In the genomic region with DNA sequence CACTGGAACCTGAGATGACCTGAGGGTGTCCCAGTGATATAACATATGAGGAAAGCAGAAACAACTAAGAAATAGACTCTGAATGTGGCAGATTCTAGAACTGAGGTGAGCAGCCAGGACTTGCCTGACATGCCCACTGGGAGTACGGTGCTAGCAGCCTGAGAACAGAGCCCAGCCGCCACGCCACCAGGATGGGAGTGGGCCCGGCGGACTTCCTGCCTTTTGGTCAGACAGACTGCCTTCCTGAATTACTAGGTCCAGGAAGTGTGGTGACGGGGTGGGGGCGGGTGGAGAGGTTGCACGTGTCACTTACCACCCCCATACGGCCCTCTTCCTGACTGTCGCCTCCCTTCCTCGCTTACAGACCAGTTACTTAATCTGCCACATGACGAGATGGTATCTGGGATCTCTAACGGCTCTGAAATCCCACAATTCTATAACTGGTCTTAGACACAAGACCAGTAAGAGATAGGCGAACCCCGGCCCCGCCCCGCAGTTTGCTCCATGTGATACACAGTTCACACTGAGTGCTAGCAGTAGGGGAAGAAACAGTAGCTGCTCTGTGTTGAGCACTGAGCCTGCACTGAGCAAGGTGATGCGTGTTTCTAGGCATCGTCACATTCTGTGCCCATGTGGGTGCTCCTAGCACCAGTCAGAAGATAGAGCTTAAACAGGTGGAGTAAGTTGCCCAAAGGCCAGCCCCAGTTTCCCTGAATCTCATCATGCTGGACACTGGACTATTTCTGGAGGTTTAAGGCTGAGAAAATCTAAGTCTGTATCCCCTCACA, we compare ENCODE assay signal across 8 cellular contexts.
A peak's percentile ranks its signal among the peaks of the same experiment; 100 is the strongest.
DNase-seq lines count a peak whose midpoint lies in the region; ATAC-seq and TF ChIP-seq lines count a peak whose summit lies in the region.

No MANE protein-coding gene starts in this region.

- H3K27me3 ChIP-seq in GM06990 (replicated peaks; ENCODE audit: control insufficient read depth, insufficient read depth, low read length) (no peaks in the 10 kb centered on the region; the same call in 1 of the 2 replicates), HL-60 (ENCODE audit: insufficient read depth, poor library complexity, severe bottlenecking) (no peaks in the 10 kb centered on the region), H9 (ENCODE audit: insufficient read depth, low read length) (no peaks in the 10 kb centered on the region)

- no peak overlapping the region for H3K4me2 ChIP-seq in H9 (ENCODE audit: insufficient read depth, insufficient read length, low read length)

- no peaks in the 10 kb centered on the region for H3K23me2 ChIP-seq in H9 (ENCODE audit: insufficient read length, low read depth, low read length, poor library complexity, severe bottlenecking)

- ATAC-seq in esophagus mucosa (peak; percentile 59), sciatic nerve (peak; percentile 73)

- no peaks in the 10 kb centered on the region for H4K20me1 ChIP-seq in H9 (ENCODE audit: control insufficient read depth, insufficient read depth, insufficient read length)

- H4K8ac ChIP-seq in H9 (replicated peaks; ENCODE audit: insufficient read length, low read depth, low read length): no peak overlapping the region

- H3K4ac ChIP-seq in H9 (ENCODE audit: low read depth, low read length): no peak overlapping the region

- no peak overlapping the region for H2BK20ac ChIP-seq in H9 (ENCODE audit: low read depth, low read length, poor library complexity, severe bottlenecking)

- H3K14ac ChIP-seq in H9 (ENCODE audit: insufficient read depth, low read length): no peak overlapping the region

- no peak overlapping the region for H2AFZ ChIP-seq in H9 (ENCODE audit: low read length)

- H3K27ac ChIP-seq in HL-60 (replicated peaks) (peak overlapping the region; percentile 83), H9 (ENCODE audit: insufficient read length, low read depth, low read length) (no peak overlapping the region)

- H3K27ac Mint-ChIP-seq in H9: no peak overlapping the region

- no peak overlapping the region for H3K4me3 ChIP-seq in GM06990 (replicated peaks; ENCODE audit: low read depth, low read length)
- H3K4me3 ChIP-seq in HL-60 (replicated peaks; ENCODE audit: insufficient read depth, low read length): peak overlapping the region; percentile 30

- H3K4me1 ChIP-seq in H9 (ENCODE audit: insufficient read depth, low read length): no peaks in the 10 kb centered on the region; the same call in 1 of the 2 replicates

- H3K27me3 Mint-ChIP-seq in H9 (ENCODE audit: low read depth): peaks cover 7% of the 10 kb centered on the region

- H2BK120ac ChIP-seq in H9 (ENCODE audit: low read depth, low read length, poor library complexity, severe bottlenecking): no peak overlapping the region

- no peaks in the 10 kb centered on the region for H3K79me1 ChIP-seq in H9 (ENCODE audit: insufficient read depth, low read depth, low read length, poor library complexity, severe bottlenecking)

- intact Hi-C loops in sciatic nerve (cut with DNase I): no loop called here

- no peak overlapping the region for H2AK5ac ChIP-seq in H9 (ENCODE audit: insufficient read length, low read length)

- peaks cover 0 to 10% (median 2%) of the 10 kb centered on the region in 3 experiments; a peak in 5 of 7 replicates for H3K36me3 Mint-ChIP-seq in H9 (ENCODE audit: insufficient read depth in 1 of 3, low read depth in 3 of 3)

- no peak overlapping the region for H2BK12ac ChIP-seq in H9 (ENCODE audit: insufficient read length, low read depth, low read length)

- H3K56ac ChIP-seq in H9 (ENCODE audit: insufficient read length, low read depth, low read length): no peak overlapping the region

- H2BK5ac ChIP-seq in H9 (ENCODE audit: insufficient read length, low read length): no peak overlapping the region

- no peak overlapping the region for H2BK15ac ChIP-seq in H9 (ENCODE audit: low read depth, low read length)

- H3K4me1 Mint-ChIP-seq in H9: peaks cover under 1 to 10% of the 10 kb centered on the region in 2 experiments; a peak in 3 of 4 replicates

- no peak overlapping the region for H3K4me3 Mint-ChIP-seq in H9

- no CpG with 5 or more reads among the region's 19 CpGs for WGBS in H9 (ENCODE audit: extremely low coverage, insufficient read length, low lambda C conversion rate)

- no peak overlapping the region for H3K23ac ChIP-seq in H9 (ENCODE audit: insufficient read length, low read depth, low read length)

- no peak overlapping the region for H4K5ac ChIP-seq in H9 (ENCODE audit: insufficient read length, low read depth, low read length)

- peaks cover 5 to 10% of the 10 kb centered on the region in 2 experiments; a peak in 4 of 5 replicates for H3K9me3 Mint-ChIP-seq in H9

- no peaks in the 10 kb centered on the region for H3K79me2 ChIP-seq in H9 (ENCODE audit: insufficient read depth, low read length)

- TF ChIP-seq CTCF in GM06990 (IDR thresholded peaks at IDR 0.05; ENCODE audit: insufficient read depth, low read length, poor library complexity, severe bottlenecking) (no peak), HL-60 (IDR thresholded peaks at IDR 0.05; ENCODE audit: insufficient read depth, low read length) (no peak), H9 (conservative IDR thresholded peaks at IDR 0.05) (no peak)

- H3K36me3 ChIP-seq in GM06990 (ENCODE audit: control insufficient read depth, insufficient read depth, low read length): no peaks in the 10 kb centered on the region

- H3K9ac ChIP-seq in H9 (ENCODE audit: extremely low read depth, insufficient read length, low read length): no peak overlapping the region

- H3K18ac ChIP-seq in H9 (ENCODE audit: insufficient read length, low read depth, low read length): no peak overlapping the region

- no peak overlapping the region for H4K91ac ChIP-seq in H9 (ENCODE audit: insufficient read length, low read depth, low read length)

- DNase-seq in GM06990 (ENCODE audit: extremely low read depth, insufficient read length): peak; percentile 70
- peak; percentile 96 to 99 for DNase-seq in HL-60 (ENCODE audit: low read depth in 1 of 2, low spot score in 1 of 2)
- peak; percentile 31 for DNase-seq in activated CD4-positive, alpha-beta T cell treated with anti-CD3 and anti-CD28 coated beads, Interleukin-2, amount 50 U/mL, for 1 hour
- no peak for DNase-seq in sciatic nerve (ENCODE audit: low spot score)
- no peak for DNase-seq in NCI-H2227 (lab: John Stamatoyannopoulos, UW; ENCODE audit: unreplicated experiment)
- DNase-seq in SW 1271 (lab: John Stamatoyannopoulos, UW): no peak
- DNase-seq in H9: no peak

- H3K9me3 ChIP-seq in H9 (ENCODE audit: control insufficient read depth, low read depth, low read length): no peaks in the 10 kb centered on the region

- H3T11ph ChIP-seq in H9 (ENCODE audit: low read length): no peak overlapping the region

Comparison
In these comparisons a context has a peak if more than half of its experiments do, and no peak if none do; other contexts are left out.
1. DNase-seq: peak in GM06990 (single experiment), HL-60 (2 of 2) and activated CD4-positive, alpha-beta T cell treated with anti-CD3 and anti-CD28 coated beads, Interleukin-2, amount 50 U/mL, for 1 hour (single experiment); none in sciatic nerve (single experiment), NCI-H2227 (single experiment), SW 1271 (0 of 2) and H9 (single experiment).